Comparison of ENCODE assay signal across 22 cellular contexts in genomic region chr10:129754211-129755050, GRCh38.
DNase-seq lines count a peak whose midpoint lies in the region; ATAC-seq and TF ChIP-seq lines count a peak whose summit lies in the region.
"Had no signal": no experiment of that assay in that cellular context is flagged by ENCODE, and none has a peak within 500 bp of the region (broad histone marks: within the 10 kb centered on the region; RNA-seq: fewer than 3 reads in every experiment).

No MANE protein-coding gene starts in this region.

- H3K27me3 Mint-ChIP-seq in activated CD8-positive, alpha-beta memory T cell treated with anti-CD3 and anti-CD28 coated beads, Interleukin-2, amount 10 ng/mL, durations not matched to agents 7 days and 5 days: no peaks in the 10 kb centered on the region
- peaks cover 2 to 4% (median 2%) of the 10 kb centered on the region in 3 donors for H3K27me3 Mint-ChIP-seq in immature natural killer cell (ENCODE audit: low read depth in 3 of 3)
- H3K27me3 Mint-ChIP-seq: B cell had no signal

- H3K27ac Mint-ChIP-seq in activated CD8-positive, alpha-beta memory T cell treated with anti-CD3 and anti-CD28 coated beads, Interleukin-2, amount 10 ng/mL, durations not matched to agents 7 days and 5 days: no peak overlapping the region
- no peak overlapping the region for H3K27ac Mint-ChIP-seq in immature natural killer cell
- H3K27ac Mint-ChIP-seq: B cell had no signal

- H3K4me1 ChIP-seq in liver (ENCODE audit: control insufficient read depth in 4 of 4, insufficient read depth in 4 of 4, low read length in 3 of 4): peaks cover 21 to 63% (median 51%) of the 10 kb centered on the region in 4 donors
- H3K4me1 ChIP-seq in testis: no peaks in the 10 kb centered on the region
- H3K4me1 ChIP-seq: adrenal gland, pancreas, transverse colon had no signal

- H3K4me3 Mint-ChIP-seq in activated CD8-positive, alpha-beta memory T cell treated with anti-CD3 and anti-CD28 coated beads, Interleukin-2, amount 10 ng/mL, durations not matched to agents 7 days and 5 days: no peak overlapping the region
- H3K4me3 Mint-ChIP-seq in immature natural killer cell: no peak overlapping the region
- H3K4me3 Mint-ChIP-seq: B cell had no signal

- no peak overlapping the region for H3K4me3 ChIP-seq in liver (ENCODE audit: low read depth in 1 of 3, low read length in 3 of 3)
- no peak overlapping the region for H3K4me3 ChIP-seq in testis
- H3K4me3 ChIP-seq: adrenal gland, esophagus squamous epithelium, pancreas, transverse colon had no signal

- WGBS in liver: 84% methylated on average over 11 of the region's 11 CpGs
- 83 to 96% methylated on average over 11 of the region's 11 CpGs for WGBS in testis, 2 donors

- no peak for ATAC-seq in activated CD8-positive, alpha-beta memory T cell treated with anti-CD3 and anti-CD28 coated beads, Interleukin-2, amount 10 ng/mL, durations not matched to agents 7 days and 5 days
- no peak for ATAC-seq in GM21717 (IDR thresholded peaks at IDR 0.05; ENCODE audit: unreplicated experiment)
- ATAC-seq: pancreas had no signal

- intact Hi-C loops in testis (cut with DNase I; ENCODE audit: low total_unique reads): no loop called here

- H3K27me3 ChIP-seq in liver (ENCODE audit: control insufficient read depth in 4 of 4, insufficient read depth in 4 of 4, low read length in 3 of 4) (no peaks in the 10 kb centered on the region), testis (no peaks in the 10 kb centered on the region)
- H3K27me3 ChIP-seq: adrenal gland, esophagus squamous epithelium, pancreas, transverse colon had no signal

- TF ChIP-seq POLR2A in testis (IDR thresholded peaks at IDR 0.05): no peak

- TF ChIP-seq RAD21 in liver (IDR thresholded peaks at IDR 0.05): peak; percentile 19 to 45

- H3K4me1 Mint-ChIP-seq in activated CD8-positive, alpha-beta memory T cell treated with anti-CD3 and anti-CD28 coated beads, Interleukin-2, amount 10 ng/mL, durations not matched to agents 7 days and 5 days: peaks cover 5% of the 10 kb centered on the region
- H3K4me1 Mint-ChIP-seq in immature natural killer cell: peaks cover 14 to 20% of the 10 kb centered on the region in 2 donors

- TF ChIP-seq CTCF in liver (IDR thresholded peaks at IDR 0.05; ENCODE audit: low read depth, low read length, missing input control) (peak; percentile 10), testis (IDR thresholded peaks at IDR 0.05) (no peak)

- H3K9ac ChIP-seq in liver (ENCODE audit: low read depth in 1 of 2, low read length in 2 of 2): no peak overlapping the region

- H3K9me3 ChIP-seq in liver (ENCODE audit: control insufficient read depth in 4 of 4, low read length in 3 of 4) (peaks cover 0 to 3% (median 0%) of the 10 kb centered on the region in 4 donors), testis (no peaks in the 10 kb centered on the region)
- H3K9me3 ChIP-seq: pancreas had no signal

- H3K27ac ChIP-seq in liver (ENCODE audit: low read depth in 1 of 2, low read length in 2 of 2) (peak overlapping the region; percentile 49 to 74), testis (no peak overlapping the region)
- H3K27ac ChIP-seq: adrenal gland, esophagus squamous epithelium, pancreas, transverse colon had no signal

- peaks cover 9% of the 10 kb centered on the region for H3K9me3 Mint-ChIP-seq in activated CD8-positive, alpha-beta memory T cell treated with anti-CD3 and anti-CD28 coated beads, Interleukin-2, amount 10 ng/mL, durations not matched to agents 7 days and 5 days (ENCODE audit: low read depth)
- peaks cover 5 to 46% (median 29%) of the 10 kb centered on the region in 6 donors for H3K9me3 Mint-ChIP-seq in immature natural killer cell

- H3K36me3 ChIP-seq in liver (ENCODE audit: control insufficient read depth in 4 of 4, insufficient read depth in 3 of 4, low read depth in 1 of 4, low read length in 3 of 4) (peaks cover 0 to 3% (median 0%) of the 10 kb centered on the region in 4 donors), testis (ENCODE audit: low read depth, missing control alignments) (no peaks in the 10 kb centered on the region)
- H3K36me3 ChIP-seq: adrenal gland, pancreas, transverse colon had no signal

- CTCF ChIA-PET in activated CD8-positive, alpha-beta memory T cell treated with anti-CD3 and anti-CD28 coated beads, Interleukin-2, amount 10 ng/mL, durations not matched to agents 7 days and 5 days (lab: Charles Lee): no interaction called here

- peaks cover 1% of the 10 kb centered on the region for H3K36me3 Mint-ChIP-seq in activated CD8-positive, alpha-beta memory T cell treated with anti-CD3 and anti-CD28 coated beads, Interleukin-2, amount 10 ng/mL, durations not matched to agents 7 days and 5 days
- peaks cover 10 to 27% (median 18%) of the 10 kb centered on the region in 3 donors for H3K36me3 Mint-ChIP-seq in immature natural killer cell

- DNase-seq in activated CD8-positive, alpha-beta memory T cell treated with anti-CD3 and anti-CD28 coated beads, Interleukin-2, amount 50 U/mL, for 48 hours: peak; percentile 25
- no peak for DNase-seq in activated CD8-positive, alpha-beta memory T cell treated with anti-CD3 and anti-CD28 coated beads, Interleukin-2, amount 10 ng/mL, durations not matched to agents 7 days and 5 days
- DNase-seq in NCI-H345 (lab: John Stamatoyannopoulos, UW) (peak; percentile 32), testis (peak; percentile 8), immature natural killer cell (no peak)
- DNase-seq in stimulated activated CD8-positive, alpha-beta memory T cell treated with anti-CD3 and anti-CD28 coated beads, Interleukin-4, amount 100 ng/mL, for 48 hours: no peak
- DNase-seq: activated gamma-delta T cell, activated T-cell treated with anti-CD3 and anti-CD28 coated beads for 4 hours, cortex of kidney, DMS53, esophagus squamous epithelium, GF-D8, hippocampal formation, NCI-H1092 treated with DMSO at 0.1 percent for 48 hours, NCI-H1930, NCI-H774 had no signal

TF ChIP-seq in liver, 16 proteins besides CTCF, POLR2A, EP300 and RAD21:
- TF ChIP-seq FOXA1 (IDR thresholded peaks at IDR 0.05) (no peak), JUND (IDR thresholded peaks at IDR 0.05) (no peak), HNF4G (IDR thresholded peaks at IDR 0.05) (no peak), SP1 (IDR thresholded peaks at IDR 0.05) (no peak), YY1 (IDR thresholded peaks at IDR 0.05) (no peak), ATF3 (IDR thresholded peaks at IDR 0.05) (no peak), MAX (IDR thresholded peaks at IDR 0.05) (no peak), NR2F2 (IDR thresholded peaks at IDR 0.05) (no peak), FOXA2 (IDR thresholded peaks at IDR 0.05) (no peak), REST (IDR thresholded peaks at IDR 0.05) (no peak), RXRA (IDR thresholded peaks at IDR 0.05) (no peak), ZBTB33 (IDR thresholded peaks at IDR 0.05) (no peak), TAF1 (conservative IDR thresholded peaks at IDR 0.05) (no peak), EGR1 (IDR thresholded peaks at IDR 0.05; ENCODE audit: low read depth in 2 of 2) (no peak), HNF4A (conservative IDR thresholded peaks at IDR 0.05) (no peak), GABPA (IDR thresholded peaks at IDR 0.05 in 1 of 2, conservative IDR thresholded peaks at IDR 0.05 in 1 of 2) (no peak)

Comparison
In these comparisons a context has a peak if more than half of its experiments do, and no peak if none do; other contexts are left out.
1. DNase-seq: peak in activated CD8-positive, alpha-beta memory T cell treated with anti-CD3 and anti-CD28 coated beads, Interleukin-2, amount 50 U/mL, for 48 hours (single experiment), NCI-H345 (single experiment) and testis (single experiment); none in activated CD8-positive, alpha-beta memory T cell treated with anti-CD3 and anti-CD28 coated beads, Interleukin-2, amount 10 ng/mL, durations not matched to agents 7 days and 5 days (single experiment), immature natural killer cell (0 of 3) and stimulated activated CD8-positive, alpha-beta memory T cell treated with anti-CD3 and anti-CD28 coated beads, Interleukin-4, amount 100 ng/mL, for 48 hours (single experiment).
2. H3K27ac ChIP-seq: peak in liver (2 of 2); none in testis (0 of 2).